In the genomic region with DNA sequence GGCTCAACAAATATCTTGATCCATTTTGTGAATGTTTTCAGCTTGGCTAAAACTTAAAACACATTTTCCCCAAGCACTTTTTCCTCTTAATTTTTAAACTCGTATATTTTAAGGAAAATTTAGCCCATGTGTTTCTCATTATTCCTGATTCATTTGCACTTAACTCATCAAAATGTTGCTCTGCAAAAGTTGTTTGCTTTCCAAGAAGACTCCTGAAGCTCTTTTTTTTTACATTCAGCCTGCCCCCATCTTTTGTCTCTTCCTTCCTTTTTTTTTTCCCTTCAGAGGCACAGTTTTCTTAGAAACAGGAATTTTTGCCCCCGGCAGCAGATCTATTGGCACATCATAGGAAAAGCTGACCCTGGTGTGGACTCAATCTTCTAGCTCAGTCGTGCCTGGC, we compare ENCODE assay signal across 17 cellular contexts.
DNase-seq lines count a peak whose midpoint lies in the region; TF ChIP-seq lines count a peak whose summit lies in the region.
"Had no signal": no experiment of that assay in that cellular context is flagged by ENCODE, and none has a peak within 500 bp of the region (broad histone marks: within the 10 kb centered on the region; RNA-seq: fewer than 3 reads in every experiment).

No MANE protein-coding gene starts in this region.

- peaks cover 18% of the 10 kb centered on the region; the same call in 1 of the 2 replicates for H3F3A ChIP-seq in GM23248 (ENCODE audit: insufficient read depth)

- H3K27me3 ChIP-seq in GM23248 (replicated peaks; ENCODE audit: insufficient read depth) (no peaks in the 10 kb centered on the region), vagina (no peaks in the 10 kb centered on the region), brain microvascular endothelial cell (replicated peaks) (no peaks in the 10 kb centered on the region)

- no peak overlapping the region for H3K9ac ChIP-seq in GM23248

- no peaks in the 10 kb centered on the region for H3K79me2 ChIP-seq in GM23248 (ENCODE audit: insufficient read depth)

- in situ Hi-C loops in GM23248 (cut with MboI) (no loop called here), astrocyte of the cerebellum (cut with HindIII; ENCODE audit: low sequenced_read_pairs) (no loop called here), brain microvascular endothelial cell (cut with HindIII; ENCODE audit: low pct_ligation_motif_present, low sequenced_read_pairs) (no loop called here)

- no peak overlapping the region for H3K27ac ChIP-seq in GM23248
- peak overlapping the region; percentile 51 for H3K27ac ChIP-seq in vagina
- no peak overlapping the region for H3K27ac ChIP-seq in brain microvascular endothelial cell

- TF ChIP-seq CTCF in astrocyte of the cerebellum (IDR thresholded peaks at IDR 0.05; ENCODE audit: low read depth, low read length, missing control alignments) (no peak), vagina (IDR thresholded peaks at IDR 0.05) (no peak), brain microvascular endothelial cell (IDR thresholded peaks at IDR 0.05; ENCODE audit: low read depth, low read length, missing control alignments) (no peak)

- H4K20me1 ChIP-seq in GM23248 (ENCODE audit: insufficient read depth): no peaks in the 10 kb centered on the region

- H3K9me3 ChIP-seq in GM23248 (ENCODE audit: low read depth) (no peaks in the 10 kb centered on the region), vagina (no peaks in the 10 kb centered on the region)

- intact Hi-C loops in vagina (cut with DNase I): no loop called here

- H3K4me3 ChIP-seq in GM23248 (no peak overlapping the region), astrocyte of the cerebellum (ENCODE audit: low read depth, low read length) (no peak overlapping the region), vagina (no peak overlapping the region), brain microvascular endothelial cell (ENCODE audit: low read depth, low read length) (no peak overlapping the region)
- H3K4me3 ChIP-seq: K562 had no signal

- peak overlapping the region; percentile 63 for H3K4me2 ChIP-seq in GM23248 (ENCODE audit: unreplicated experiment)

- H3K36me3 ChIP-seq in GM23248 (ENCODE audit: low read depth) (no peaks in the 10 kb centered on the region), vagina (no peaks in the 10 kb centered on the region), brain microvascular endothelial cell (replicated peaks) (no peaks in the 10 kb centered on the region)

- DNase-seq in GM23248 (peak; percentile 74), astrocyte of the cerebellum (ENCODE audit: low read depth) (peak; percentile 5), fibroblast of the conjunctiva (ENCODE audit: low read depth) (peak; percentile 41), vagina (ENCODE audit: extremely low spot score in 2 of 2) (no peak), brain microvascular endothelial cell (no peak), NCI-H748 (lab: John Stamatoyannopoulos, UW; ENCODE audit: unreplicated experiment) (no peak), amniotic stem cell (lab: John Stamatoyannopoulos, UW) (no peak)
- DNase-seq: CD4-positive, CD25-positive, alpha-beta regulatory T cell; COR-L47; DMS 273 treated with DMSO at 0.1 percent for 48 hours; GDM1; NCI-H1105 treated with DMSO at 0.1 percent for 48 hours; NCI-H1694; NCI-H2107; NCI-H524 treated with DMSO at 0.1 percent for 48 hours; SW 1271 had no signal

- H2AFZ ChIP-seq in GM23248: no peak overlapping the region

- H3K9me2 ChIP-seq in GM23248 (ENCODE audit: insufficient read depth): no peaks in the 10 kb centered on the region

- H3K4me1 ChIP-seq in GM23248 (ENCODE audit: insufficient read depth): peaks cover 23% of the 10 kb centered on the region
- peaks cover 5% of the 10 kb centered on the region for H3K4me1 ChIP-seq in vagina

- TF ChIP-seq POLR2A in vagina (IDR thresholded peaks at IDR 0.05): no peak

- 2 to 9% methylated on average over 3 of the region's 3 CpGs for WGBS in GM23248 (ENCODE audit: low coverage in 1 of 2, low lambda C conversion rate in 2 of 2, missing lambda C conversion rate in 2 of 2), 2 experiments

Comparison
In these comparisons a context has a peak if more than half of its experiments do, and no peak if none do; other contexts are left out.
1. DNase-seq: peak in GM23248 (single experiment), astrocyte of the cerebellum (single experiment) and fibroblast of the conjunctiva (single experiment); none in vagina (0 of 2), brain microvascular endothelial cell (single experiment), NCI-H748 (single experiment) and amniotic stem cell (single experiment).